ENCODE assay signal across 1 cellular context in the genomic region with DNA sequence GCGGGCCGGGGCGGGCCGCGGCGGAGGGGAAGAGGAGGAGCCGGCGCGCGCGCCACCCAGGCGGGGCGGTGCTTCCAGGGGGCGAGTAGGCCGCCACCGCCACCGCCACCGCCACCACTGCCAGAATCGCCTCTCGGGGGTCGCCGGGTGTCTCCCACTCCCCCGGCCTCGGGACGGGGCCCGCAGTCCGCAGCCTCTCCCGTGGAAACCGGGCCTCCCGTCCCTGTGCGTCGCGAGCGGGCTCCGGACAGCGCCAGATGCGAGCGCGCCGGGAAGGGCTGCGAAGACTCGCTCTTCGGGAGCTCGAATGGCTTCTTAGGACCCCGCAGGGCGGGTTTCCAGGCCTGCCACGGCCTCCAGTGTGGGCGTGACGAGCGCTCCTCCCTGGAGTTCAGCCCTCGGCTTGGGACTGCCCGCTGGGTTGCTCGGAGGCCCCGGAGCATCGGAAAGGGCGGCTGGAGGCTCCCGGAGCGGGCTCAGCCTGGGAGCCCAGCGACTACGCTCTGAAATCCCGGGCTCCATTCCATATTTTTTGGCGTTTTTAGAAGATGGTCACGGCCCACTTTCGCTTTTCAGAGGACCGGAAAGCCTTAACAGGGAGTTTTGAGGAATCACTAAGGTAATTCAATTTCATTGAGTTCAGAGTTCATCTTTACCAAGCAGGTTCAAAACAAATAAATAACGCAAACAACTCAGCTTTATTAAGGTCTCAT.
TF ChIP-seq lines count a peak whose summit lies in the region.

No MANE protein-coding gene starts in this region.

TF ChIP-seq in HCT116, 20 proteins besides CTCF, POLR2A, EP300 and RAD21 (continued from another document):
- TF ChIP-seq, protein P1, sequence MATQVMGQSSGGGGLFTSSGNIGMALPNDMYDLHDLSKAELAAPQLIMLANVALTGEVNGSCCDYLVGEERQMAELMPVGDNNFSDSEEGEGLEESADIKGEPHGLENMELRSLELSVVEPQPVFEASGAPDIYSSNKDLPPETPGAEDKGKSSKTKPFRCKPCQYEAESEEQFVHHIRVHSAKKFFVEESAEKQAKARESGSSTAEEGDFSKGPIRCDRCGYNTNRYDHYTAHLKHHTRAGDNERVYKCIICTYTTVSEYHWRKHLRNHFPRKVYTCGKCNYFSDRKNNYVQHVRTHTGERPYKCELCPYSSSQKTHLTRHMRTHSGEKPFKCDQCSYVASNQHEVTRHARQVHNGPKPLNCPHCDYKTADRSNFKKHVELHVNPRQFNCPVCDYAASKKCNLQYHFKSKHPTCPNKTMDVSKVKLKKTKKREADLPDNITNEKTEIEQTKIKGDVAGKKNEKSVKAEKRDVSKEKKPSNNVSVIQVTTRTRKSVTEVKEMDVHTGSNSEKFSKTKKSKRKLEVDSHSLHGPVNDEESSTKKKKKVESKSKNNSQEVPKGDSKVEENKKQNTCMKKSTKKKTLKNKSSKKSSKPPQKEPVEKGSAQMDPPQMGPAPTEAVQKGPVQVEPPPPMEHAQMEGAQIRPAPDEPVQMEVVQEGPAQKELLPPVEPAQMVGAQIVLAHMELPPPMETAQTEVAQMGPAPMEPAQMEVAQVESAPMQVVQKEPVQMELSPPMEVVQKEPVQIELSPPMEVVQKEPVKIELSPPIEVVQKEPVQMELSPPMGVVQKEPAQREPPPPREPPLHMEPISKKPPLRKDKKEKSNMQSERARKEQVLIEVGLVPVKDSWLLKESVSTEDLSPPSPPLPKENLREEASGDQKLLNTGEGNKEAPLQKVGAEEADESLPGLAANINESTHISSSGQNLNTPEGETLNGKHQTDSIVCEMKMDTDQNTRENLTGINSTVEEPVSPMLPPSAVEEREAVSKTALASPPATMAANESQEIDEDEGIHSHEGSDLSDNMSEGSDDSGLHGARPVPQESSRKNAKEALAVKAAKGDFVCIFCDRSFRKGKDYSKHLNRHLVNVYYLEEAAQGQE (IDR thresholded peaks at IDR 0.05; ENCODE audit: low read depth): no peak
- TF ChIP-seq POLR2AphosphoS5 (IDR thresholded peaks at IDR 0.05; ENCODE audit: low read depth, low read length) (peak; percentile 96), EGR1 (IDR thresholded peaks at IDR 0.05; ENCODE audit: low read depth) (peak; percentile 80), SIN3A (IDR thresholded peaks at IDR 0.05; ENCODE audit: low read depth) (peak; percentile 57; the same call in 1 of the 2 replicates), ZFX (IDR thresholded peaks at IDR 0.05) (peak; percentile 88), SP1 (IDR thresholded peaks at IDR 0.05; ENCODE audit: low read depth) (peak; percentile 99), TCF7L2 (IDR thresholded peaks at IDR 0.05; ENCODE audit: borderline replicate concordance, extremely low read depth, insufficient read depth, insufficient read length) (peak; percentile 36), EZH2 (IDR thresholded peaks at IDR 0.05) (no peak), EZH2phosphoT487 (IDR thresholded peaks at IDR 0.05; ENCODE audit: borderline replicate concordance) (no peak), FOSL1 (IDR thresholded peaks at IDR 0.05; ENCODE audit: low read depth) (peak; percentile 58; the same call in 1 of the 2 replicates), SRF (IDR thresholded peaks at IDR 0.05; ENCODE audit: low read depth) (peak; percentile 99), JUND (IDR thresholded peaks at IDR 0.05) (peak; percentile 94)
- TF ChIP-seq, protein P2, sequence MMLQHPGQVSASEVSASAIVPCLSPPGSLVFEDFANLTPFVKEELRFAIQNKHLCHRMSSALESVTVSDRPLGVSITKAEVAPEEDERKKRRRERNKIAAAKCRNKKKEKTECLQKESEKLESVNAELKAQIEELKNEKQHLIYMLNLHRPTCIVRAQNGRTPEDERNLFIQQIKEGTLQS (IDR thresholded peaks at IDR 0.05): no peak
- TF ChIP-seq, protein P3, sequence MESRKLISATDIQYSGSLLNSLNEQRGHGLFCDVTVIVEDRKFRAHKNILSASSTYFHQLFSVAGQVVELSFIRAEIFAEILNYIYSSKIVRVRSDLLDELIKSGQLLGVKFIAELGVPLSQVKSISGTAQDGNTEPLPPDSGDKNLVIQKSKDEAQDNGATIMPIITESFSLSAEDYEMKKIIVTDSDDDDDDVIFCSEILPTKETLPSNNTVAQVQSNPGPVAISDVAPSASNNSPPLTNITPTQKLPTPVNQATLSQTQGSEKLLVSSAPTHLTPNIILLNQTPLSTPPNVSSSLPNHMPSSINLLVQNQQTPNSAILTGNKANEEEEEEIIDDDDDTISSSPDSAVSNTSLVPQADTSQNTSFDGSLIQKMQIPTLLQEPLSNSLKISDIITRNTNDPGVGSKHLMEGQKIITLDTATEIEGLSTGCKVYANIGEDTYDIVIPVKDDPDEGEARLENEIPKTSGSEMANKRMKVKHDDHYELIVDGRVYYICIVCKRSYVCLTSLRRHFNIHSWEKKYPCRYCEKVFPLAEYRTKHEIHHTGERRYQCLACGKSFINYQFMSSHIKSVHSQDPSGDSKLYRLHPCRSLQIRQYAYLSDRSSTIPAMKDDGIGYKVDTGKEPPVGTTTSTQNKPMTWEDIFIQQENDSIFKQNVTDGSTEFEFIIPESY (IDR thresholded peaks at IDR 0.05; ENCODE audit: extremely low read depth, insufficient replicate concordance, low read length): peak; percentile 9
TF ChIP-seq in HCT116: peak in this region for 13.
